In the genomic region with DNA sequence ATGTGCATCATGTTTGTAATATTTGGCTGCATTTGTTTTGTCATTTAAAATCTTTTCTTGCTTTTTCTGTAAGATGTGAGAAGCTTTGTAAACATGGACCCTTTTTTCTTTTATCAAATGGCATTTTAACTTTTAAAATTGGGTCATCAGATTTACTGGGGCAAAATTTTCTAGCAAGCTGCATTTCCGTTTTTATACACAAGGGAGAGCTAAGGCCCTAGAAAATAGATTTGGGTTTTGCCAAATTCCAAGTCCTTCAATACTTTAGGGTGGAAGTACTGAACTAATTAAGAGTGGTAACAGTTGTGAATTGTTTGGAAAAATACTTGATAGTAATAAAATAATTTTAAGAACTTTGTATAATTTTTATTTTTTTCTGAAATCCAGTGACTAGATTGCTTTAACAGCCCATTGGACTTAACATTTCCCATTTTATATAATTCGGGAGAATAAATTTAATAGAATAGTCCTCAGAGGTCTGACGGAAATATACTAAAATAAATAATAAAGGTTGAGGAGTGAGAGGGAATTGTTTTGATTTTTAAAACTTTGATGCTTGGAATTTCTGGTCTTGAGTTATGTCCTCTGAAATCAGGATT, we compare ENCODE assay signal across 7 cellular contexts.
A peak's percentile ranks its signal among the peaks of the same experiment; 100 is the strongest.
DNase-seq lines count a peak whose midpoint lies in the region; ATAC-seq and TF ChIP-seq lines count a peak whose summit lies in the region.

No MANE protein-coding gene starts in this region.

- no peaks in the 10 kb centered on the region for H3K27me3 ChIP-seq in breast epithelium

- H3K9me3 ChIP-seq in breast epithelium: no peaks in the 10 kb centered on the region

- no peak for ATAC-seq in GM21360 (IDR thresholded peaks at IDR 0.05; ENCODE audit: unreplicated experiment)
- ATAC-seq in HG02885 (IDR thresholded peaks at IDR 0.05; ENCODE audit: poor library complexity, unreplicated experiment): no peak

- H3K27ac ChIP-seq in breast epithelium: no peak overlapping the region

- H3K36me3 ChIP-seq in breast epithelium: no peaks in the 10 kb centered on the region

- peak; percentile 45 for TF ChIP-seq CTCF in GM12865 (IDR thresholded peaks at IDR 0.05; ENCODE audit: insufficient read depth, low read depth, low read length, missing control alignments)
- peak; percentile 61 to 75 (median 71) for TF ChIP-seq CTCF in breast epithelium (IDR thresholded peaks at IDR 0.05)

- DNase-seq in GM12865 (ENCODE audit: low read depth) (no peak), NCI-H2107 (lab: John Stamatoyannopoulos, UW) (peak; percentile 23), breast epithelium (ENCODE audit: low spot score in 2 of 2) (no peak), medulla oblongata (ENCODE audit: extremely low spot score) (peak; percentile 58), T1000 (lab: John Stamatoyannopoulos, UW) (no peak)

- no peak for TF ChIP-seq POLR2A in breast epithelium (IDR thresholded peaks at IDR 0.05)

- H3K4me3 ChIP-seq in GM12865 (ENCODE audit: low read depth, low read length) (no peak overlapping the region), breast epithelium (no peak overlapping the region)

- intact Hi-C loops in breast epithelium (cut with DNase I; ENCODE audit: low total_unique reads): no loop called here

- H3K4me1 ChIP-seq in breast epithelium: peaks cover 0 to 8% of the 10 kb centered on the region in 2 donors

Comparison
In these comparisons a context has a peak if more than half of its experiments do, and no peak if none do; other contexts are left out.
1. DNase-seq: peak in NCI-H2107 (single experiment) and medulla oblongata (single experiment); none in GM12865 (single experiment), breast epithelium (0 of 2) and T1000 (single experiment).